Comparison of ENCODE assay signal across 8 cellular contexts in genomic region chr10:134743-135600, GRCh38. TPM values are rescaled to one million over a fixed set of nuclear protein-coding genes. Genes with fewer than 3 reads are reported as not detected.
DNase-seq lines count a peak whose midpoint lies in the region; ATAC-seq and TF ChIP-seq lines count a peak whose summit lies in the region.

ZMYND11 (plus strand) TSS chr10:135455; CDS start chr10:180013, 44,558 bp downstream.

- H3K4me1 ChIP-seq in cardiac muscle cell (ENCODE audit: low read depth) (peaks cover 17% of the 10 kb centered on the region), upper lobe of left lung (peaks cover 26 to 34% (median 30%) of the 10 kb centered on the region in 4 donors)

- WGBS in upper lobe of left lung, 2 donors, result 0% methylated on average over 16 to 98 of the region's 131 CpGs

- no peak for TF ChIP-seq EP300 in upper lobe of left lung (IDR thresholded peaks at IDR 0.05)

- peak in 2 of 4 donors; percentile 41 to 70 for TF ChIP-seq POLR2A in upper lobe of left lung (IDR thresholded peaks at IDR 0.05)

- TF ChIP-seq CTCF in cardiac muscle cell (IDR thresholded peaks at IDR 0.05; ENCODE audit: low read depth, low read length), result no peak
- TF ChIP-seq CTCF in upper lobe of left lung (IDR thresholded peaks at IDR 0.05), result peak; percentile 14 to 73 (median 44)

- H3K27ac ChIP-seq in cardiac muscle cell (peak within 1 kb of the TSS; percentile 99), upper lobe of left lung (peak within 1 kb of the TSS; percentile 94 to 99 (median 96))

- intact Hi-C loops in posterior cingulate gyrus (cut with DNase I), result no loop called here

- H3K36me3 ChIP-seq in cardiac muscle cell (no peaks in the 10 kb centered on the region), upper lobe of left lung (no peaks in the 10 kb centered on the region)

- peak within 1 kb of the TSS; percentile 85 for H3K4me3 ChIP-seq in cardiac muscle cell
- peak within 1 kb of the TSS; percentile 66 to 87 (median 78) for H3K4me3 ChIP-seq in upper lobe of left lung

- H3K9me3 ChIP-seq in cardiac muscle cell (ENCODE audit: low read depth) (no peaks in the 10 kb centered on the region), upper lobe of left lung (no peaks in the 10 kb centered on the region)

- H3K27me3 ChIP-seq in cardiac muscle cell (no peaks in the 10 kb centered on the region), upper lobe of left lung (peaks cover 0 to 3% (median 0%) of the 10 kb centered on the region in 4 donors)

- DNase-seq in AG20443 (ENCODE audit: low spot score) (peak; percentile 89), SK-N-DZ (ENCODE audit: low spot score) (peak; percentile 57), cardiac muscle cell (ENCODE audit: low read depth in 1 of 2, low spot score in 1 of 2) (peak; percentile 76 to 78), posterior cingulate gyrus (peak; percentile 31 to 91 (median 58)), upper lobe of left lung (peak; percentile 73 to 95)
- peak; percentile 42 for DNase-seq in activated naive CD8-positive, alpha-beta T cell treated with anti-CD3 and anti-CD28 coated beads, Interleukin-2, amount 50 U/mL, for 16 hours (ENCODE audit: low read depth, low spot score)

- peak; percentile 58 for ATAC-seq in GM18907 (IDR thresholded peaks at IDR 0.05; ENCODE audit: unreplicated experiment)
- peak; percentile 39 for ATAC-seq in HG03139 (IDR thresholded peaks at IDR 0.05; ENCODE audit: unreplicated experiment)
- ATAC-seq in upper lobe of left lung (ENCODE audit: low FRiP score in 2 of 2), result peak; percentile 54 to 85

RNA-seq across cellular contexts. Expression of gene ZMYND11, which starts in this region (rescaled TPM):
- 37.0 and 41.4 TPM in 2 replicates for polyA plus RNA-seq in SK-N-DZ (2014; cell fraction: cytosol; rRNA removed)
- polyA plus RNA-seq in SK-N-DZ (2014; cell fraction: nucleus; rRNA removed), result 42.4 and 46.0 TPM in 2 replicates
- total RNA-seq in cardiac muscle cell (58.7 and 65.8 TPM in 2 replicates), upper lobe of left lung (10 to 100 TPM; 46.1 to 76.5 (median 63.4) TPM)
- polyA plus RNA-seq in cardiac muscle cell, result 34.3 and 51.9 TPM in 2 replicates

Comparison
In these comparisons a context has a peak if more than half of its experiments do, and no peak if none do; other contexts are left out.
1. Peak in every context shown above with its lines: DNase-seq, ATAC-seq, H3K4me3 ChIP-seq and H3K27ac ChIP-seq.